Comparison of ENCODE assay signal across 18 cellular contexts in the genomic region with DNA sequence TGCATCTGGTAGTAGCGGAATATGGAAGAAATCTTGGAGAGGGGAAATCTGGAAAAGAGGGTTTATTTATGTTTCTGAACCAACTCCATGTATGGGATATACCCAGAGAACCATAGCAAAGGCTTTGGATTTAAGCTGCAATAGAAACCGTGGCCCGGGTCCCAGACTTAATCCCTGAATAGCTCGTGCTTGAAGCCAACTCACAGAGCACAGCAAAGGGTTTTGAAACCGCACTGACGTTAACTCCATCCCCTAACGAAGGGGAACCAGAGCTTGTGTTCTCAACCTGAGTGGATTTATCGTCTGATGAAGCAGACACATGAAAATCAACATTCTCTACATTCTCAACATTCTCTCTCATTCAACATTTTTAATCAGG.
DNase-seq lines count a peak whose midpoint lies in the region; ATAC-seq and TF ChIP-seq lines count a peak whose summit lies in the region.
"Had no signal": no experiment of that assay in that cellular context is flagged by ENCODE, and none has a peak within 500 bp of the region (broad histone marks: within the 10 kb centered on the region; RNA-seq: fewer than 3 reads in every experiment).

No MANE protein-coding gene starts in this region.

- no peaks in the 10 kb centered on the region for H3K79me2 ChIP-seq in GM23338 (replicated peaks; ENCODE audit: insufficient read depth)

- ATAC-seq in GM23338 (peak; percentile 50), HG03039 (IDR thresholded peaks at IDR 0.05; ENCODE audit: unreplicated experiment) (no peak)
- ATAC-seq in activated naive CD8-positive, alpha-beta T cell treated with anti-CD3 and anti-CD28 coated beads, Interleukin-2, amount 10 ng/mL, durations not matched to agents 7 days and 5 days (ENCODE audit: low read depth) = no peak
- ATAC-seq: foreskin keratinocyte; stimulated activated memory B cell treated with anti-CD40 and anti-IgM and Interleukin-4, amounts not matched to agents 10 μg/mL and 1 μg/mL and 100 μg/mL, for 72 hours had no signal

- no peaks in the 10 kb centered on the region for H4K20me1 ChIP-seq in GM23338 (replicated peaks; ENCODE audit: insufficient read depth)

- no peak overlapping the region for H3K4me3 Mint-ChIP-seq in GM23338
- H3K4me3 Mint-ChIP-seq in activated naive CD8-positive, alpha-beta T cell treated with anti-CD3 and anti-CD28 coated beads, Interleukin-2, amount 10 ng/mL, durations not matched to agents 7 days and 5 days = peak overlapping the region; percentile 26
- H3K4me3 Mint-ChIP-seq: dendritic cell treated with granulocyte-macrophage colony-stimulating factor and Interleukin-4, amounts not matched to agents 40 ng/mL and 50 ng/mL, for 4 days; stimulated activated memory B cell treated with anti-CD40 and anti-IgM and Interleukin-4, amounts not matched to agents 10 μg/mL and 1 μg/mL and 100 μg/mL, for 72 hours had no signal

- H3F3A ChIP-seq in GM23338 (replicated peaks; ENCODE audit: low read depth) = no peaks in the 10 kb centered on the region

- H3K4me1 ChIP-seq in GM23338 (ENCODE audit: insufficient read depth) (peaks cover 24% of the 10 kb centered on the region), Peyer's patch (no peaks in the 10 kb centered on the region)
- H3K4me1 ChIP-seq: foreskin keratinocyte had no signal

- no peaks in the 10 kb centered on the region for H3K9me3 ChIP-seq in Peyer's patch

- H3K9me2 ChIP-seq in GM23338 (ENCODE audit: insufficient read depth) = no peaks in the 10 kb centered on the region

- H3K36me3 Mint-ChIP-seq in GM23338 (ENCODE audit: low read depth) = no peaks in the 10 kb centered on the region; the same call in 2 of the 3 replicates
- peaks cover 6% of the 10 kb centered on the region for H3K36me3 Mint-ChIP-seq in activated naive CD8-positive, alpha-beta T cell treated with anti-CD3 and anti-CD28 coated beads, Interleukin-2, amount 10 ng/mL, durations not matched to agents 7 days and 5 days
- H3K36me3 Mint-ChIP-seq: CD4-positive, alpha-beta memory T cell; stimulated activated memory B cell treated with anti-CD40 and anti-IgM and Interleukin-4, amounts not matched to agents 10 μg/mL and 1 μg/mL and 100 μg/mL, for 72 hours had no signal

- peaks cover 33% of the 10 kb centered on the region for H3K4me1 Mint-ChIP-seq in GM23338
- peaks cover 42% of the 10 kb centered on the region for H3K4me1 Mint-ChIP-seq in activated naive CD8-positive, alpha-beta T cell treated with anti-CD3 and anti-CD28 coated beads, Interleukin-2, amount 10 ng/mL, durations not matched to agents 7 days and 5 days
- H3K4me1 Mint-ChIP-seq: stimulated activated memory B cell treated with anti-CD40 and anti-IgM and Interleukin-4, amounts not matched to agents 10 μg/mL and 1 μg/mL and 100 μg/mL, for 72 hours had no signal

- no peak overlapping the region for H2AFZ ChIP-seq in GM23338

- H3K27ac ChIP-seq in GM23338 (ENCODE audit: low read depth) (no peak overlapping the region), Peyer's patch (no peak overlapping the region)
- H3K27ac ChIP-seq: foreskin keratinocyte, HL-60 had no signal

- H3K27me3 ChIP-seq in GM23338 (ENCODE audit: insufficient read depth) = no peaks in the 10 kb centered on the region
- no peaks in the 10 kb centered on the region for H3K27me3 ChIP-seq in Peyer's patch
- H3K27me3 ChIP-seq: foreskin keratinocyte had no signal

- TF ChIP-seq POLR2A in Peyer's patch (IDR thresholded peaks at IDR 0.05) = no peak

- no peak for TF ChIP-seq CTCF in GM23338 (conservative IDR thresholded peaks at IDR 0.05; ENCODE audit: low read depth in 2 of 2)
- no peak for TF ChIP-seq CTCF in Peyer's patch (IDR thresholded peaks at IDR 0.05)

- POLR2A ChIA-PET in activated naive CD8-positive, alpha-beta T cell treated with anti-CD3 and anti-CD28 coated beads, Interleukin-2, amount 10 ng/mL, durations not matched to agents 7 days and 5 days (lab: Charles Lee) = interaction anchor here (1.0 to 1.5 kb wide), 2 partner anchors 9 to 10 kb away, joined by 3 to 4 read pairs; no protein-coding TSS in a partner anchor

- peaks cover 4% of the 10 kb centered on the region; the same call in 2 of the 3 replicates for H3K9me3 Mint-ChIP-seq in GM23338
- H3K9me3 Mint-ChIP-seq in activated naive CD8-positive, alpha-beta T cell treated with anti-CD3 and anti-CD28 coated beads, Interleukin-2, amount 10 ng/mL, durations not matched to agents 7 days and 5 days = no peaks in the 10 kb centered on the region
- H3K9me3 Mint-ChIP-seq: CD4-positive, alpha-beta memory T cell; dendritic cell treated with granulocyte-macrophage colony-stimulating factor and Interleukin-4, amounts not matched to agents 40 ng/mL and 50 ng/mL, for 4 days; stimulated activated memory B cell treated with anti-CD40 and anti-IgM and Interleukin-4, amounts not matched to agents 10 μg/mL and 1 μg/mL and 100 μg/mL, for 72 hours had no signal

- peaks cover 4% of the 10 kb centered on the region for H3K27me3 Mint-ChIP-seq in GM23338 (ENCODE audit: insufficient read depth, low read depth, poor library complexity)
- no peaks in the 10 kb centered on the region for H3K27me3 Mint-ChIP-seq in activated naive CD8-positive, alpha-beta T cell treated with anti-CD3 and anti-CD28 coated beads, Interleukin-2, amount 10 ng/mL, durations not matched to agents 7 days and 5 days
- H3K27me3 Mint-ChIP-seq: CD4-positive, alpha-beta memory T cell; dendritic cell treated with granulocyte-macrophage colony-stimulating factor and Interleukin-4, amounts not matched to agents 40 ng/mL and 50 ng/mL, for 4 days; stimulated activated memory B cell treated with anti-CD40 and anti-IgM and Interleukin-4, amounts not matched to agents 10 μg/mL and 1 μg/mL and 100 μg/mL, for 72 hours had no signal

- H3K4me2 ChIP-seq in GM23338 = no peak overlapping the region

- DNase-seq in GM23338 (ENCODE audit: low spot score) = peak; percentile 14
- DNase-seq in activated naive CD8-positive, alpha-beta T cell treated with anti-CD3 and anti-CD28 coated beads, Interleukin-2, amount 10 ng/mL, durations not matched to agents 7 days and 5 days = no peak
- DNase-seq in fibroblast of peridontal ligament (ENCODE audit: extremely low read depth) = peak; percentile 70
- DNase-seq in putamen (ENCODE audit: low spot score) = peak; percentile 49
- DNase-seq in COLO829 (ENCODE audit: low spot score) = no peak
- DNase-seq in Peyer's patch = no peak
- DNase-seq in A172 (ENCODE audit: low spot score) = no peak
- DNase-seq: activated naive CD4-positive, alpha-beta T cell; CD4-positive, alpha-beta memory T cell; foreskin keratinocyte; NCI-H2029; NCI-H748 treated with DMSO at 0.1 percent for 48 hours; stimulated activated CD4-positive, alpha-beta T cell treated with anti-CD3 and anti-CD28 coated beads, Interleukin-4, amount 100 ng/mL, for 1 hour; T-helper 9 cell had no signal

- H3K36me3 ChIP-seq in GM23338 (ENCODE audit: insufficient read depth) = no peaks in the 10 kb centered on the region
- no peaks in the 10 kb centered on the region for H3K36me3 ChIP-seq in Peyer's patch

- no peak overlapping the region for H3K4me3 ChIP-seq in GM23338
- no peak overlapping the region for H3K4me3 ChIP-seq in Peyer's patch

- 0 out of 2 replicates have a peak overlapping the region, but pooled peaks have one; percentile 42 for H3K27ac Mint-ChIP-seq in GM23338
- no peak overlapping the region for H3K27ac Mint-ChIP-seq in activated naive CD8-positive, alpha-beta T cell treated with anti-CD3 and anti-CD28 coated beads, Interleukin-2, amount 10 ng/mL, durations not matched to agents 7 days and 5 days
- H3K27ac Mint-ChIP-seq: dendritic cell treated with granulocyte-macrophage colony-stimulating factor and Interleukin-4, amounts not matched to agents 40 ng/mL and 50 ng/mL, for 4 days; stimulated activated memory B cell treated with anti-CD40 and anti-IgM and Interleukin-4, amounts not matched to agents 10 μg/mL and 1 μg/mL and 100 μg/mL, for 72 hours had no signal

TF ChIP-seq in GM23338, 12 proteins besides CTCF, POLR2A, EP300 and RAD21 (continues in another document):
- TF ChIP-seq ZNF331 (CRISPR knock-in tag; IDR thresholded peaks at IDR 0.05; ENCODE audit: low read depth) (no peak), EZH2phosphoT487 (IDR thresholded peaks at IDR 0.05; ENCODE audit: unreplicated experiment) (no peak)
- TF ChIP-seq, protein P1, sequence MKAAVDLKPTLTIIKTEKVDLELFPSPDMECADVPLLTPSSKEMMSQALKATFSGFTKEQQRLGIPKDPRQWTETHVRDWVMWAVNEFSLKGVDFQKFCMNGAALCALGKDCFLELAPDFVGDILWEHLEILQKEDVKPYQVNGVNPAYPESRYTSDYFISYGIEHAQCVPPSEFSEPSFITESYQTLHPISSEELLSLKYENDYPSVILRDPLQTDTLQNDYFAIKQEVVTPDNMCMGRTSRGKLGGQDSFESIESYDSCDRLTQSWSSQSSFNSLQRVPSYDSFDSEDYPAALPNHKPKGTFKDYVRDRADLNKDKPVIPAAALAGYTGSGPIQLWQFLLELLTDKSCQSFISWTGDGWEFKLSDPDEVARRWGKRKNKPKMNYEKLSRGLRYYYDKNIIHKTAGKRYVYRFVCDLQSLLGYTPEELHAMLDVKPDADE (IDR thresholded peaks at IDR 0.05) = no peak

Comparison
In these comparisons a context has a peak if more than half of its experiments do, and no peak if none do; other contexts are left out.
1. DNase-seq: peak in GM23338 (single experiment), fibroblast of peridontal ligament (single experiment) and putamen (single experiment); none in activated naive CD8-positive, alpha-beta T cell treated with anti-CD3 and anti-CD28 coated beads, Interleukin-2, amount 10 ng/mL, durations not matched to agents 7 days and 5 days (single experiment), COLO829 (single experiment), Peyer's patch (0 of 3) and A172 (single experiment).